Comparison of ENCODE assay signal across 1 cellular context in the genomic region with DNA sequence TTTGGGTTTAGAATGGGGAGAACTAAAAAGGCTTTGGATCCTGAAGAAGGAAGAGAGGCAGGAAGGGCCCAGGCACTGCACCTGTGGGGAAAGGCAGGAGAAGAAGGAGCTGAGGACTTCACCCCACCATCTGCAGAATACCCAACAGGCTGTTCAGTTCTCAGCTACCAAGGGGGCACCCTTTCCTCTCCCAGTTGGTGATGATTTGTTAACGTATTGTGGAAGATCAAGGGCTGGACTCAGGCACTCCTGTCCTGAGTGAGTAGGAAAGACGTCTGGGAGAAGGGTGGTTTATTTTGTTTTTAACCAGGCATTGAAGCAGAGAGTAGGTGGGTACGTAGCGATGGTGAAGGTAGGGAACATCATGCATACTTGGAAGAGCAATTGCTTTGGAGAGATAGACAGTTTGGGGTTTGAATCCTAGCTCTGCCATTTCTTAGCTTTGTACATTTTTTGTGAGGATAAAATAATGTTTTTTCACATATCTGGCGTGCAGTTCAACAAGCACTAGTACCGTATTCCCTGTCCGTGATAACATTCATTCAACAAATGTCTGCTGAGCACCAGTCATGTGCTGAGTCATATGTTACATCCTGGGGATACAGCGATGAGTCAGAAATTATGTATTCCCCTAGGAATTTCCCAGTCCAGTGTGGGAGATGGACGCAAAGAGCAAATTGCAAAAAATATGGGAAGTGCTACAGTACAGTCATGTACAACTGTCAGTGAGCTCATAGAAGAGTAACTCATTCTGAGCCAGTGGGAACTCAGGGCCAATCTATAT.
TF ChIP-seq lines count a peak whose summit lies in the region.

No MANE protein-coding gene starts in this region.

TF ChIP-seq in neural cell, 6 proteins besides CTCF, POLR2A, EP300 and RAD21 (continued from another document):
- TF ChIP-seq, protein P1, sequence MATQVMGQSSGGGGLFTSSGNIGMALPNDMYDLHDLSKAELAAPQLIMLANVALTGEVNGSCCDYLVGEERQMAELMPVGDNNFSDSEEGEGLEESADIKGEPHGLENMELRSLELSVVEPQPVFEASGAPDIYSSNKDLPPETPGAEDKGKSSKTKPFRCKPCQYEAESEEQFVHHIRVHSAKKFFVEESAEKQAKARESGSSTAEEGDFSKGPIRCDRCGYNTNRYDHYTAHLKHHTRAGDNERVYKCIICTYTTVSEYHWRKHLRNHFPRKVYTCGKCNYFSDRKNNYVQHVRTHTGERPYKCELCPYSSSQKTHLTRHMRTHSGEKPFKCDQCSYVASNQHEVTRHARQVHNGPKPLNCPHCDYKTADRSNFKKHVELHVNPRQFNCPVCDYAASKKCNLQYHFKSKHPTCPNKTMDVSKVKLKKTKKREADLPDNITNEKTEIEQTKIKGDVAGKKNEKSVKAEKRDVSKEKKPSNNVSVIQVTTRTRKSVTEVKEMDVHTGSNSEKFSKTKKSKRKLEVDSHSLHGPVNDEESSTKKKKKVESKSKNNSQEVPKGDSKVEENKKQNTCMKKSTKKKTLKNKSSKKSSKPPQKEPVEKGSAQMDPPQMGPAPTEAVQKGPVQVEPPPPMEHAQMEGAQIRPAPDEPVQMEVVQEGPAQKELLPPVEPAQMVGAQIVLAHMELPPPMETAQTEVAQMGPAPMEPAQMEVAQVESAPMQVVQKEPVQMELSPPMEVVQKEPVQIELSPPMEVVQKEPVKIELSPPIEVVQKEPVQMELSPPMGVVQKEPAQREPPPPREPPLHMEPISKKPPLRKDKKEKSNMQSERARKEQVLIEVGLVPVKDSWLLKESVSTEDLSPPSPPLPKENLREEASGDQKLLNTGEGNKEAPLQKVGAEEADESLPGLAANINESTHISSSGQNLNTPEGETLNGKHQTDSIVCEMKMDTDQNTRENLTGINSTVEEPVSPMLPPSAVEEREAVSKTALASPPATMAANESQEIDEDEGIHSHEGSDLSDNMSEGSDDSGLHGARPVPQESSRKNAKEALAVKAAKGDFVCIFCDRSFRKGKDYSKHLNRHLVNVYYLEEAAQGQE (IDR thresholded peaks at IDR 0.05; ENCODE audit: borderline replicate concordance) = no peak
- no peak for TF ChIP-seq POLR2AphosphoS5 (IDR thresholded peaks at IDR 0.05)
TF ChIP-seq in neural cell: peak in this region for 0.
